ENCODE assay signal across 10 cellular contexts in the genomic region with DNA sequence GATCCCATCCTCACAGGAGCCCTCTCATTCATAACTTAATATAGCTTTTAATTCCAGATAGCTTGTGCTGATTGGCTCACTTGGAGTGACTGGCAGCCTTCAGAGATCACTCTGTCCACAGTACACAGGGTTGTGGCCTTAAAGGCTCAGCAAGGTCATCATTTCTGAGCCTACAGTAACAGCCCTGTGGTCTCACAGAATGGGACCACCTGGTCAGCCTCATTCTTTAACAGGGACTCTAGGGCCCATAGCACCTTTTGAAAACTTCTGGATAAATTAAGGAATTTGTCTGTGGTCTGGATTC. TPM values are rescaled to one million over a fixed set of nuclear protein-coding genes. Genes with fewer than 3 reads are reported as not detected.
A peak's percentile ranks its signal among the peaks of the same experiment; 100 is the strongest.
DNase-seq lines count a peak whose midpoint lies in the region; TF ChIP-seq lines count a peak whose summit lies in the region.
"Had no signal": no experiment of that assay in that cellular context is flagged by ENCODE, and none has a peak within 500 bp of the region (broad histone marks: within the 10 kb centered on the region; RNA-seq: fewer than 3 reads in every experiment).

No MANE protein-coding gene starts in this region.

- intact Hi-C loops in left ventricle myocardium inferior (cut with micrococcal nuclease) (no loop called here), cardiac septum (cut with DNase I) (loop anchor here (5.0 kb wide), 1 partner anchor 42 kb away; no protein-coding TSS in a partner anchor)

- H3K9me3 Mint-ChIP-seq in glutamatergic neuron (ENCODE audit: unreplicated experiment), result peaks cover 10% of the 10 kb centered on the region

- peaks cover 27% of the 10 kb centered on the region for H3K9me3 ChIP-seq in left ventricle myocardium inferior (replicated peaks)

- TF ChIP-seq CTCF in left ventricle myocardium inferior (IDR thresholded peaks at IDR 0.05; ENCODE audit: borderline replicate concordance) (no peak), brain microvascular endothelial cell (IDR thresholded peaks at IDR 0.05; ENCODE audit: low read depth, low read length, missing control alignments) (no peak), glutamatergic neuron (IDR thresholded peaks at IDR 0.05; ENCODE audit: partially characterized antibody, unreplicated experiment) (no peak)

- H3K27ac ChIP-seq in left ventricle myocardium inferior (replicated peaks), result peak overlapping the region; percentile 71
- no peak overlapping the region for H3K27ac ChIP-seq in brain microvascular endothelial cell

- H3K4me3 ChIP-seq in left ventricle myocardium inferior (no peak overlapping the region), brain microvascular endothelial cell (ENCODE audit: low read depth, low read length) (no peak overlapping the region)

- no peak overlapping the region for H3K27ac Mint-ChIP-seq in glutamatergic neuron (ENCODE audit: unreplicated experiment)
- H3K27ac Mint-ChIP-seq: WTC11 had no signal

- H3K36me3 ChIP-seq in left ventricle myocardium inferior (no peaks in the 10 kb centered on the region), brain microvascular endothelial cell (replicated peaks) (no peaks in the 10 kb centered on the region)

- in situ Hi-C loops in brain microvascular endothelial cell (cut with HindIII; ENCODE audit: low pct_ligation_motif_present, low sequenced_read_pairs), result no loop called here

- no peak overlapping the region for H3K4me3 Mint-ChIP-seq in glutamatergic neuron (ENCODE audit: unreplicated experiment)
- H3K4me3 Mint-ChIP-seq: WTC11 had no signal

- H3K4me1 Mint-ChIP-seq in glutamatergic neuron (ENCODE audit: low read depth, unreplicated experiment), result no peaks in the 10 kb centered on the region

- H3K4me1 ChIP-seq in left ventricle myocardium inferior, result peaks cover 42% of the 10 kb centered on the region

- no peaks in the 10 kb centered on the region for H3K27me3 ChIP-seq in left ventricle myocardium inferior (ENCODE audit: low read depth)
- H3K27me3 ChIP-seq in brain microvascular endothelial cell (replicated peaks), result no peaks in the 10 kb centered on the region

- H3K36me3 Mint-ChIP-seq in glutamatergic neuron (ENCODE audit: unreplicated experiment), result peaks cover 12% of the 10 kb centered on the region

- peaks cover 13% of the 10 kb centered on the region for H3K27me3 Mint-ChIP-seq in glutamatergic neuron (ENCODE audit: unreplicated experiment)

- no peak for DNase-seq in left ventricle myocardium inferior
- no peak for DNase-seq in cardiac septum (ENCODE audit: low spot score)
- DNase-seq in brain microvascular endothelial cell, result peak; percentile 31
- DNase-seq in lung microvascular endothelial cell (ENCODE audit: low read depth in 2 of 2), result peak; percentile 30 to 63
- no peak for DNase-seq in stimulated activated CD4-positive, alpha-beta T cell treated with anti-CD3 and anti-CD28 coated beads, Interleukin-2, amount 100 ng/mL, for 24 hours
- DNase-seq in SHP77 treated with DMSO at 0.1 percent for 48 hours (lab: John Stamatoyannopoulos, UW), result no peak
- no peak for DNase-seq in glutamatergic neuron
- no peak for DNase-seq in NCI-H2196 treated with DMSO at 0.1 percent for 48 hours (lab: John Stamatoyannopoulos, UW; ENCODE audit: unreplicated experiment)
- DNase-seq: NCI-H526 had no signal

RNA-seq across cellular contexts. Expression of gene ZFP36L2, which starts 51.3 kb away (rescaled TPM):
- total RNA-seq in left ventricle myocardium inferior (48.5 TPM), cardiac septum (41.4 TPM), lung microvascular endothelial cell (7.7 and 11.8 TPM in 2 replicates), glutamatergic neuron (ENCODE audit: unreplicated experiment) (0.88 TPM)

Comparison
In these comparisons a context has a peak if more than half of its experiments do, and no peak if none do; other contexts are left out.
1. DNase-seq: peak in brain microvascular endothelial cell (single experiment) and lung microvascular endothelial cell (2 of 2); none in left ventricle myocardium inferior (single experiment), cardiac septum (single experiment), stimulated activated CD4-positive, alpha-beta T cell treated with anti-CD3 and anti-CD28 coated beads, Interleukin-2, amount 100 ng/mL, for 24 hours (0 of 2), SHP77 treated with DMSO at 0.1 percent for 48 hours (single experiment), glutamatergic neuron (single experiment) and NCI-H2196 treated with DMSO at 0.1 percent for 48 hours (single experiment).